22 cellular contexts compared by ENCODE assay signal in genomic region chr12:119096429-119097202, GRCh38.
DNase-seq lines count a peak whose midpoint lies in the region; ATAC-seq and TF ChIP-seq lines count a peak whose summit lies in the region.
"Had no signal": no experiment of that assay in that cellular context is flagged by ENCODE, and none has a peak within 500 bp of the region (broad histone marks: within the 10 kb centered on the region; RNA-seq: fewer than 3 reads in every experiment).

No MANE protein-coding gene starts in this region.

- H3K14ac ChIP-seq in neuronal stem cell (ENCODE audit: low read length): no peak overlapping the region

- H4K8ac ChIP-seq in neuronal stem cell (ENCODE audit: low read depth, low read length): no peak overlapping the region

- no peak overlapping the region for H4K91ac ChIP-seq in neuronal stem cell (ENCODE audit: low read depth, low read length, poor library complexity)

- DNase-seq in G401 (ENCODE audit: low spot score) (peak; percentile 48), cerebellum (ENCODE audit: low spot score) (peak; percentile 24), iPS-NIHi11 (ENCODE audit: low spot score) (peak; percentile 51), neuronal stem cell (ENCODE audit: low spot score) (peak; percentile 65), NCI-H748 treated with DMSO at 0.1 percent for 48 hours (lab: John Stamatoyannopoulos, UW) (no peak), RPMI8226 (no peak), heart right ventricle (no peak), DMS79 treated with DMSO at 0.1 percent for 48 hours (lab: John Stamatoyannopoulos, UW) (no peak)
- DNase-seq: ACHN; activated CD4-positive, alpha-beta T cell treated with anti-CD3 and anti-CD28 coated beads for 36 hours; activated effector memory CD4-positive, alpha-beta T cell treated with anti-CD3 and anti-CD28 coated beads, Interleukin-2, amount 50 U/mL, for 16 hours; activated naive CD8-positive, alpha-beta T cell treated with anti-CD3 and anti-CD28 coated beads, Interleukin-2, amount 10 ng/mL, durations not matched to agents 7 days and 5 days; activated T-cell treated with anti-CD3 and anti-CD28 coated beads for 4 hours; dermis blood vessel endothelial cell; NCI-H1417 treated with DMSO at 0.1 percent for 48 hours; SK-N-SH; small intestine; stimulated activated naive CD8-positive, alpha-beta T cell treated with anti-CD3 and anti-CD28 coated beads, Interleukin-15, amount 100 ng/mL, for 72 hours had no signal

- H3K79me1 ChIP-seq in neuronal stem cell (ENCODE audit: low read depth, low read length): no peaks in the 10 kb centered on the region

- in situ Hi-C loops in G401 (cut with HindIII; ENCODE audit: low sequenced_read_pairs): no loop called here

- no peak overlapping the region for H3K9ac ChIP-seq in neuronal stem cell (ENCODE audit: low read depth, low read length, poor library complexity)
- H3K9ac ChIP-seq: BLaER1, SK-N-SH had no signal

- no peak overlapping the region for H3K23ac ChIP-seq in neuronal stem cell (ENCODE audit: low read depth, low read length, poor library complexity)

- no peak overlapping the region for H2BK12ac ChIP-seq in neuronal stem cell (ENCODE audit: low read length)

- TF ChIP-seq CTCF in heart right ventricle (IDR thresholded peaks at IDR 0.05): no peak

- no peak overlapping the region for H2BK5ac ChIP-seq in neuronal stem cell (ENCODE audit: low read length)

- H2AK5ac ChIP-seq in neuronal stem cell (ENCODE audit: low read depth, low read length): no peak overlapping the region

- H3K4ac ChIP-seq in neuronal stem cell (ENCODE audit: low read length): no peak overlapping the region

- no CpG with 5 or more reads among the region's 11 CpGs for WGBS in neuronal stem cell (ENCODE audit: extremely low coverage in 2 of 2, insufficient read length in 2 of 2, insufficient replicate concordance in 1 of 2), 2 donors
- 27 to 36% methylated on average over 11 of the region's 11 CpGs for WGBS in heart right ventricle, 2 donors

- no peak overlapping the region for H2BK15ac ChIP-seq in neuronal stem cell (ENCODE audit: low read length)

- H3K4me2 ChIP-seq in neuronal stem cell (ENCODE audit: insufficient read depth, low read length, poor library complexity, severe bottlenecking): no peak overlapping the region
- H3K4me2 ChIP-seq: BLaER1, SK-N-SH had no signal

- H3K9me3 ChIP-seq in neuronal stem cell (replicated peaks in 1 of 2; ENCODE audit: control insufficient read depth in 2 of 2, insufficient read depth in 1 of 2, low read depth in 1 of 2, low read length in 2 of 2) (peaks cover 0 to 2% of the 10 kb centered on the region in 2 donors), heart right ventricle (peaks cover 0 to 18% (median 0%) of the 10 kb centered on the region in 11 donors)
- H3K9me3 ChIP-seq: ascending aorta, BLaER1, SK-N-SH had no signal

- no peaks in the 10 kb centered on the region for H3K36me3 ChIP-seq in neuronal stem cell (replicated peaks in 1 of 2; ENCODE audit: control insufficient read depth in 2 of 2, insufficient read depth in 2 of 2, low read length in 2 of 2)
- H3K36me3 ChIP-seq in heart right ventricle: no peaks in the 10 kb centered on the region
- H3K36me3 ChIP-seq: ascending aorta, BLaER1, gastroesophageal sphincter, tibial nerve had no signal

- intact Hi-C loops in heart right ventricle (cut with DNase I): no loop called here

- no peak overlapping the region for H3K18ac ChIP-seq in neuronal stem cell (ENCODE audit: low read length)

- no peak overlapping the region for H3K27ac ChIP-seq in neuronal stem cell (replicated peaks; ENCODE audit: low read length)
- no peak overlapping the region for H3K27ac ChIP-seq in heart right ventricle
- H3K27ac ChIP-seq: ascending aorta, BLaER1, gastroesophageal sphincter, tibial nerve had no signal

- H3K4me1 ChIP-seq in neuronal stem cell (ENCODE audit: control insufficient read depth in 2 of 2, insufficient read depth in 1 of 2, low read depth in 1 of 2, low read length in 2 of 2) (peaks cover 0 to 17% of the 10 kb centered on the region in 2 donors), heart right ventricle (no peaks in the 10 kb centered on the region)
- H3K4me1 ChIP-seq: ascending aorta, BLaER1, gastroesophageal sphincter, tibial nerve had no signal

- H3K27me3 ChIP-seq in neuronal stem cell (ENCODE audit: control insufficient read depth in 3 of 3, insufficient read depth in 3 of 3, low read depth in 1 of 3, low read length in 3 of 3): no peaks in the 10 kb centered on the region
- H3K27me3 ChIP-seq in heart right ventricle: peaks cover 0 to 45% (median 9%) of the 10 kb centered on the region in 7 donors
- H3K27me3 ChIP-seq: ascending aorta, BLaER1, tibial nerve had no signal

- H2AFZ ChIP-seq in neuronal stem cell (ENCODE audit: low read length): no peak overlapping the region

- ATAC-seq in heart right ventricle: no peak
- ATAC-seq: activated CD4-positive, alpha-beta T cell treated with anti-CD3 and anti-CD28 coated beads for 36 hours; gastroesophageal sphincter; stimulated activated naive CD8-positive, alpha-beta T cell treated with anti-CD3 and anti-CD28 coated beads, Interleukin-15, amount 100 ng/mL, for 72 hours had no signal

- H2BK120ac ChIP-seq in neuronal stem cell (ENCODE audit: low read depth, low read length): no peak overlapping the region

- H3K4me3 ChIP-seq in neuronal stem cell (ENCODE audit: low read length in 2 of 2) (no peak overlapping the region), heart right ventricle (no peak overlapping the region)
- H3K4me3 ChIP-seq: ascending aorta, BLaER1, gastroesophageal sphincter, tibial nerve had no signal

Comparison
In these comparisons a context has a peak if more than half of its experiments do, and no peak if none do; other contexts are left out.
1. DNase-seq: peak in G401 (single experiment), cerebellum (single experiment), iPS-NIHi11 (single experiment) and neuronal stem cell (single experiment); none in NCI-H748 treated with DMSO at 0.1 percent for 48 hours (single experiment), RPMI8226 (single experiment), heart right ventricle (0 of 2) and DMS79 treated with DMSO at 0.1 percent for 48 hours (single experiment).